ENCODE assay signal across 15 cellular contexts in the genomic region with DNA sequence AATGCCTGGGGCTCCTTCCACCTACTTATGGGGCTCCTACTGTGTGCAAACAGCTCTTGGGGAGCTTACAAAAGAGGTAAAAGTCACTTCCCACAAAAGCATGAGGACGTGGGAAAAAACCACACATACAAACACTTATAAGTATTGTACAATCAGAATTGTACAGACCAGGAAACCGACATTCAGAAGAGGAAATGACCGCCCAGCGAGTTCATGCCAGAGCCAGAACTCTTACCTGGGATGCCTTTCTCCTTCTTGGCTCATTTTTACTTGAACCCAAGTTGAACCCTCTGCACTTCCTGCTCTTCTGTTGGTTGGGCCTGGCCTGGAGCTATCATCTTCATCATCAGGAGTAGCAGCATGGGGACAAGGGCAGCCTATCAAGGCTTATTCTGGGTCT. TPM values are rescaled to one million over a fixed set of nuclear protein-coding genes. Genes with fewer than 3 reads are reported as not detected.
A peak's percentile ranks its signal among the peaks of the same experiment; 100 is the strongest.
DNase-seq lines count a peak whose midpoint lies in the region; ATAC-seq and TF ChIP-seq lines count a peak whose summit lies in the region.
"Had no signal": no experiment of that assay in that cellular context is flagged by ENCODE, and none has a peak within 500 bp of the region (broad histone marks: within the 10 kb centered on the region; RNA-seq: fewer than 3 reads in every experiment).

No MANE protein-coding gene starts in this region.

- peaks cover 11% of the 10 kb centered on the region for H3K9me3 Mint-ChIP-seq in activated CD8-positive, alpha-beta T cell treated with anti-CD3 and anti-CD28 coated beads, Interleukin-2, amount 10 ng/mL, durations not matched to agents 7 days and 5 days (ENCODE audit: insufficient read depth)

- H3K36me3 Mint-ChIP-seq in activated CD8-positive, alpha-beta T cell treated with anti-CD3 and anti-CD28 coated beads, Interleukin-2, amount 10 ng/mL, durations not matched to agents 7 days and 5 days (ENCODE audit: low read depth) = peaks cover 17% of the 10 kb centered on the region

- ATAC-seq in DND-41 (ENCODE audit: insufficient read depth, low read depth) = peak; percentile 45; the same call in 2 of the 3 replicates
- no peak for ATAC-seq in activated CD8-positive, alpha-beta T cell treated with anti-CD3 and anti-CD28 coated beads, Interleukin-2, amount 10 ng/mL, durations not matched to agents 7 days and 5 days

- no peak overlapping the region for H3K27ac ChIP-seq in DND-41 (ENCODE audit: low read length)

- peaks cover 7% of the 10 kb centered on the region for H3K4me1 ChIP-seq in DND-41 (ENCODE audit: insufficient read depth, low read length)

- POLR2A ChIA-PET in activated CD8-positive, alpha-beta T cell treated with anti-CD3 and anti-CD28 coated beads, Interleukin-2, amount 10 ng/mL, durations not matched to agents 7 days and 5 days (lab: Charles Lee) = no interaction called here

- no peaks in the 10 kb centered on the region for H3K9me3 ChIP-seq in DND-41 (ENCODE audit: insufficient read depth, low read length, severe bottlenecking)

- no peak overlapping the region for H3K9ac ChIP-seq in DND-41 (ENCODE audit: low read depth, low read length)

- DNase-seq in DND-41 (no peak), MV-4-11 (lab: John Stamatoyannopoulos, UW) (peak; percentile 76), lung microvascular endothelial cell (ENCODE audit: low read depth in 2 of 2) (peak; percentile 69 to 89), dedifferentiated amniotic fluid mesenchymal stem cell (ENCODE audit: extremely low spot score) (no peak), superior temporal gyrus (ENCODE audit: extremely low spot score) (no peak), GM19238 (ENCODE audit: insufficient read length, low spot score) (no peak), DMS 273 treated with DMSO at 0.1 percent for 48 hours (lab: John Stamatoyannopoulos, UW) (no peak)
- DNase-seq in activated CD8-positive, alpha-beta T cell treated with anti-CD3 and anti-CD28 coated beads, Interleukin-2, amount 10 ng/mL, durations not matched to agents 7 days and 5 days = peak; percentile 28
- DNase-seq: activated T-cell treated with anti-CD3 and anti-CD28 coated beads, Interleukin-2, amount 50 U/mL, for 72 hours; C1 segment of cervical spinal cord; erythroblast; H7; NCI-H1092 treated with DMSO at 0.1 percent for 48 hours; substantia nigra had no signal

- peak overlapping the region; percentile 84 for H3K27ac Mint-ChIP-seq in activated CD8-positive, alpha-beta T cell treated with anti-CD3 and anti-CD28 coated beads, Interleukin-2, amount 10 ng/mL, durations not matched to agents 7 days and 5 days
- H3K27ac Mint-ChIP-seq: progenitor cell of endocrine pancreas had no signal

- H3K4me3 Mint-ChIP-seq in activated CD8-positive, alpha-beta T cell treated with anti-CD3 and anti-CD28 coated beads, Interleukin-2, amount 10 ng/mL, durations not matched to agents 7 days and 5 days = no peak overlapping the region

- H3K4me3 ChIP-seq in DND-41 (ENCODE audit: low read depth in 1 of 2, low read length in 2 of 2) = no peak overlapping the region

- H3K4me2 ChIP-seq in DND-41 (ENCODE audit: insufficient read depth, low read length) = no peak overlapping the region

- no peaks in the 10 kb centered on the region for H3K27me3 Mint-ChIP-seq in activated CD8-positive, alpha-beta T cell treated with anti-CD3 and anti-CD28 coated beads, Interleukin-2, amount 10 ng/mL, durations not matched to agents 7 days and 5 days (ENCODE audit: low read depth)

- no peaks in the 10 kb centered on the region for H3K79me2 ChIP-seq in DND-41 (ENCODE audit: insufficient read depth, low read length)

- CTCF ChIA-PET in activated CD8-positive, alpha-beta T cell treated with anti-CD3 and anti-CD28 coated beads, Interleukin-2, amount 10 ng/mL, durations not matched to agents 7 days and 5 days (lab: Charles Lee) = interaction anchor here (0.8 to 1.4 kb wide), 7 partner anchors 9 to 127 kb away, joined by 3 to 7 read pairs (median 3); a partner anchor contains a TSS

- no peaks in the 10 kb centered on the region for H4K20me1 ChIP-seq in DND-41 (ENCODE audit: insufficient read depth, low read length)

- H3K36me3 ChIP-seq in DND-41 (ENCODE audit: insufficient read depth, low read length) = no peaks in the 10 kb centered on the region

- peaks cover 55% of the 10 kb centered on the region for H3K4me1 Mint-ChIP-seq in activated CD8-positive, alpha-beta T cell treated with anti-CD3 and anti-CD28 coated beads, Interleukin-2, amount 10 ng/mL, durations not matched to agents 7 days and 5 days (ENCODE audit: low read depth)

- no peak overlapping the region for H2AFZ ChIP-seq in DND-41 (ENCODE audit: low read depth, low read length)

- H3K27me3 ChIP-seq in DND-41 (ENCODE audit: insufficient read depth, low read length, poor library complexity) = no peaks in the 10 kb centered on the region

- no peak for TF ChIP-seq CTCF in DND-41 (IDR thresholded peaks at IDR 0.05; ENCODE audit: borderline replicate concordance, extremely low read depth, low read length, poor library complexity, severe bottlenecking)

RNA-seq across cellular contexts. Expression of a gene that starts 6.2 kb away (rescaled TPM):
- total RNA-seq in activated CD8-positive, alpha-beta T cell treated with anti-CD3 and anti-CD28 coated beads, Interleukin-2, amount 10 ng/mL, durations not matched to agents 7 days and 5 days = 10 to 100 TPM; 63.4 to 65.1 TPM
- 163 and 169 TPM in 2 replicates for total RNA-seq in lung microvascular endothelial cell
- total RNA-seq: progenitor cell of endocrine pancreas had no signal

RNA-seq across cellular contexts. Expression of a gene that starts 51.0 kb away (rescaled TPM):
- 1 to 10 TPM; 8.4 to 9.2 TPM for total RNA-seq in activated CD8-positive, alpha-beta T cell treated with anti-CD3 and anti-CD28 coated beads, Interleukin-2, amount 10 ng/mL, durations not matched to agents 7 days and 5 days
- 4.1 and 4.8 TPM in 2 replicates for total RNA-seq in lung microvascular endothelial cell

Comparison
In these comparisons a context has a peak if more than half of its experiments do, and no peak if none do; other contexts are left out.
1. DNase-seq: peak in MV-4-11 (single experiment), activated CD8-positive, alpha-beta T cell treated with anti-CD3 and anti-CD28 coated beads, Interleukin-2, amount 10 ng/mL, durations not matched to agents 7 days and 5 days (single experiment) and lung microvascular endothelial cell (2 of 2); none in DND-41 (single experiment), dedifferentiated amniotic fluid mesenchymal stem cell (single experiment), superior temporal gyrus (single experiment), GM19238 (single experiment) and DMS 273 treated with DMSO at 0.1 percent for 48 hours (single experiment).